In the genomic region with DNA sequence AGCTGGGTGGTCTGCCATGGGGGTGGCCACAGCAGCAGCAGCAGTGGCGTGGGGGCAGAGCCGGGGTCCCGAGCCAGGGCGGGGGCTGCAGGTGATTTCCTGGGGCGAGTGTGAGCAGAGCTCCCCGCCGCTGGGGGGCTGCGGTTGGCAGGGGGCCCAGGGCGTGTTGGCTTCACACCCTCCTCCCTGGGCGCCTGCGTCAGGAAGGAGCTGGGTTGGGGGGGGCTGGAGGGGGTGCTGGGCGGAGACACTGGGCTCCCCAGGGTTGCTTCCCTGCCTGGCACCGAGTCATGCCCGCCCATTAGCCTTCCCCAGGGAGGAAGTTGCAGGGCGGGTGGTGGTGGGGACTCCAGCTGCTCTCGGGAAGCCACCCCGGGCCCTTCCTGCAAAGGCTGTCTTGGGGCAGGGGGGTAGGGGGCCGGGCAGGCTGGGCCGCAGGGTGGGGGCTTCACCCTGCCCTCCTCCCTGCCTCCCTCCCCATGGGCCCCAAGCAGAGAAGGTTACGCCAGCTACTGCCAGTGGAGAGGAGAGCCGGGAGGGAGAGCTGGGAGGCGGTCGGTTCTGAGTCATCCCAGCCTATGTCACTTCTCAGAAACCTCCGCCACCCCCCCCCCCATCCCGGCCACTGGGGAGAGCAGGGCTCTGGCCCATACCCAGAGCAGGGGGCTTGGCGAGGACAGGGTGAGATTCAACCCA, we compare ENCODE assay signal across 8 cellular contexts. TPM values are rescaled to one million over a fixed set of nuclear protein-coding genes. Genes with fewer than 3 reads are reported as not detected.
DNase-seq lines count a peak whose midpoint lies in the region; ATAC-seq and TF ChIP-seq lines count a peak whose summit lies in the region.

No MANE protein-coding gene starts in this region.

- no peaks in the 10 kb centered on the region for H3K27me3 Mint-ChIP-seq in CD4-positive, alpha-beta memory T cell

- TF ChIP-seq CTCF in body of pancreas (IDR thresholded peaks at IDR 0.05) = peak in 2 of 7 experiments; percentile 19 to 25

- peaks cover 0 to 11% (median 0%) of the 10 kb centered on the region in 8 donors for H3K9me3 Mint-ChIP-seq in CD4-positive, alpha-beta memory T cell

- TF ChIP-seq POLR2A in body of pancreas (IDR thresholded peaks at IDR 0.05) = peak in 2 of 3 donors; percentile 41 to 62

- POLR2A ChIA-PET in CD4-positive, alpha-beta memory T cell (lab: Charles Lee; ENCODE audit: partially characterized antibody) = interaction anchor here (0.6 to 10.8 kb wide), 17 partner anchors 9 to 344 kb away, joined by 3 to 397 read pairs (median 5); partner anchors contain the start of genes ARHGAP45, ATP5F1D, CIRBP and CNN2

- H3K9me3 ChIP-seq in CD4-positive, alpha-beta memory T cell (ENCODE audit: control insufficient read depth in 1 of 2, low read length in 2 of 2) = no peaks in the 10 kb centered on the region
- H3K9me3 ChIP-seq in KOPT-K1 (ENCODE audit: insufficient read depth, low read length, poor library complexity, severe bottlenecking) = no peaks in the 10 kb centered on the region
- H3K9me3 ChIP-seq in body of pancreas = no peaks in the 10 kb centered on the region
- peaks cover 4% of the 10 kb centered on the region for H3K9me3 ChIP-seq in iPS-18c (ENCODE audit: control insufficient read depth, insufficient read depth, low read length)

- peak overlapping the region; percentile 46 to 82 (median 61) for H3K4me3 Mint-ChIP-seq in CD4-positive, alpha-beta memory T cell

- peak overlapping the region; percentile 66 to 98 (median 79) for H3K27ac Mint-ChIP-seq in CD4-positive, alpha-beta memory T cell

- peaks cover 47% of the 10 kb centered on the region for H3K4me1 ChIP-seq in CD4-positive, alpha-beta memory T cell (ENCODE audit: insufficient read depth, low read length)
- H3K4me1 ChIP-seq in body of pancreas = peaks cover 69% of the 10 kb centered on the region

- DNase-seq in CD4-positive, alpha-beta memory T cell = peak; percentile 72 to 91 (median 74)
- peak in 3 of 5 experiments; percentile 70 to 88 (median 87) for DNase-seq in T-helper 2 cell
- DNase-seq in body of pancreas = peak; percentile 86 to 94 (median 91)

- peak overlapping the region; percentile 86 for H3K27ac ChIP-seq in CD4-positive, alpha-beta memory T cell (ENCODE audit: low read depth, low read length)
- peak overlapping the region; percentile 88 for H3K27ac ChIP-seq in KOPT-K1 (ENCODE audit: low read depth, low read length, poor library complexity, severe bottlenecking)
- H3K27ac ChIP-seq in body of pancreas = peak overlapping the region; percentile 97 to 100 (median 100)
- peak overlapping the region; percentile 61 to 100 (median 98) for H3K27ac ChIP-seq in skin epidermis

- CTCF ChIA-PET in CD4-positive, alpha-beta memory T cell (lab: Charles Lee; ENCODE audit: partially characterized antibody) = interaction anchor here (0.7 to 1.8 kb wide), 6 partner anchors 8 to 21 kb away, joined by 3 to 10 read pairs (median 6); partner anchors contain the start of gene CIRBP

- H3K27me3 ChIP-seq in CD4-positive, alpha-beta memory T cell (ENCODE audit: insufficient read depth, low read length) = no peaks in the 10 kb centered on the region
- H3K27me3 ChIP-seq in body of pancreas = no peaks in the 10 kb centered on the region

- ATAC-seq in body of pancreas = peak; percentile 34
- ATAC-seq in GM18511 (IDR thresholded peaks at IDR 0.05; ENCODE audit: unreplicated experiment) = no peak
- ATAC-seq in HG02571 (IDR thresholded peaks at IDR 0.05; ENCODE audit: unreplicated experiment) = no peak

- peaks cover 8 to 39% (median 23%) of the 10 kb centered on the region in 4 donors for H3K4me1 Mint-ChIP-seq in CD4-positive, alpha-beta memory T cell

- H3K36me3 Mint-ChIP-seq in CD4-positive, alpha-beta memory T cell = peaks cover 23 to 33% of the 10 kb centered on the region in 2 donors

- H3K36me3 ChIP-seq in CD4-positive, alpha-beta memory T cell (ENCODE audit: insufficient read depth, low read length) = peaks cover 29% of the 10 kb centered on the region
- peaks cover 45% of the 10 kb centered on the region for H3K36me3 ChIP-seq in KOPT-K1 (ENCODE audit: insufficient read depth, low read length)
- peaks cover 28 to 30% of the 10 kb centered on the region in 2 donors for H3K36me3 ChIP-seq in body of pancreas (replicated peaks in 1 of 2; ENCODE audit: insufficient read depth in 1 of 2, low read depth in 2 of 2)

- 0 to 2% methylated on average over 7 to 12 of the region's 26 CpGs for WGBS in body of pancreas, 2 donors

- peak overlapping the region in 1 of 2 donors; percentile 66 for H3K4me3 ChIP-seq in CD4-positive, alpha-beta memory T cell (ENCODE audit: low read length in 2 of 2)
- H3K4me3 ChIP-seq in body of pancreas (no peak overlapping the region), iPS-18c (ENCODE audit: insufficient read depth, low read depth, low read length) (peak overlapping the region; percentile 84; the same call in 1 of the 2 replicates), skin epidermis (peak overlapping the region; percentile 68 to 94 (median 88))

- intact Hi-C loops in CD4-positive, alpha-beta memory T cell (cut with micrococcal nuclease) = loop anchor here (5.0 kb wide), 1 partner anchor 154 kb away; the partner anchor contains the start of gene DAZAP1
- intact Hi-C loops in body of pancreas (cut with DNase I) = no loop called here

RNA-seq across cellular contexts. Expression of gene MIDN, which starts 4.6 kb away (rescaled TPM):
- total RNA-seq in CD4-positive, alpha-beta memory T cell = 10 to 100 TPM; 30.3 to 34.0 TPM
- polyA plus RNA-seq in CD4-positive, alpha-beta memory T cell = 1 to 10 TPM in 1 of 2 donors, under 1 TPM in 1; 0.75 to 6.1 TPM
- total RNA-seq in body of pancreas = 10 to 100 TPM; 36.3 to 43.5 TPM

RNA-seq across cellular contexts. Expression of gene ATP5F1D, which starts 11.4 kb away (rescaled TPM):
- 100 to 1,000 TPM; 105 to 108 TPM for total RNA-seq in CD4-positive, alpha-beta memory T cell
- 100 to 1,000 TPM; 133 to 243 TPM for polyA plus RNA-seq in CD4-positive, alpha-beta memory T cell
- total RNA-seq in body of pancreas = 100 to 1,000 TPM; 156 to 157 TPM

RNA-seq across cellular contexts. Expression of gene CBARP, which starts 15.2 kb away (rescaled TPM):
- total RNA-seq in CD4-positive, alpha-beta memory T cell = not detected
- polyA plus RNA-seq in CD4-positive, alpha-beta memory T cell = not detected
- total RNA-seq in body of pancreas = under 1 TPM; 0.33 to 0.78 TPM

RNA-seq across cellular contexts. Expression of gene CIRBP, which starts 16.2 kb away (rescaled TPM):
- total RNA-seq in CD4-positive, alpha-beta memory T cell = 100 to 1,000 TPM; 574 to 638 TPM
- polyA plus RNA-seq in CD4-positive, alpha-beta memory T cell = 100 to 1,000 TPM; 160 to 257 TPM
- 100 to 1,000 TPM; 582 to 630 TPM for total RNA-seq in body of pancreas

RNA-seq across cellular contexts. Expression of gene FAM174C, which starts 22.4 kb away (rescaled TPM):
- 10 to 100 TPM; 50.5 to 54.2 TPM for total RNA-seq in CD4-positive, alpha-beta memory T cell
- polyA plus RNA-seq in CD4-positive, alpha-beta memory T cell = 100 to 1,000 TPM in 1 of 2 donors, 10 to 100 TPM in 1; 57.2 to 114 TPM
- 10 to 100 TPM; 48.0 to 63.9 TPM for total RNA-seq in body of pancreas

Comparison
In these comparisons a context has a peak if more than half of its experiments do, and no peak if none do; other contexts are left out.
1. H3K4me3 ChIP-seq: peak in iPS-18c (single experiment) and skin epidermis (7 of 7); none in body of pancreas (0 of 2).
2. Peak in every context shown above with its lines, with median percentiles within 50 percentile points of each other: DNase-seq and H3K27ac ChIP-seq.